Comparison of ENCODE assay signal across 24 cellular contexts in genomic region chr3:99559196-99559595, GRCh38.
"Had no signal": no experiment of that assay in that cellular context is flagged by ENCODE, and none has a peak within 500 bp of the region (broad histone marks: within the 10 kb centered on the region; RNA-seq: fewer than 3 reads in every experiment).

No MANE protein-coding gene starts in this region.

- H3K79me2 ChIP-seq: parathyroid adenoma had no signal

- H3K9me3 ChIP-seq: prostate gland, sigmoid colon, thyroid gland, vagina had no signal

- DNase-seq: cortex of kidney; dorsolateral prefrontal cortex; effector CD4-positive, alpha-beta T cell; hypothalamus; immature natural killer cell; islet precursor cell; natural killer cell; occipital lobe; right cardiac atrium; sigmoid colon; stimulated activated CD4-positive, alpha-beta T cell treated with anti-CD3 and anti-CD28 coated beads, Interleukin-15, amount 100 ng/mL, for 24 hours; stimulated activated CD4-positive, alpha-beta T cell treated with anti-CD3 and anti-CD28 coated beads, Interleukin-4, amount 100 ng/mL, for 1 hour; stimulated activated CD8-positive, alpha-beta memory T cell treated with anti-CD3 and anti-CD28 coated beads, Interleukin-4, amount 100 ng/mL, for 48 hours; stimulated activated naive CD4-positive, alpha-beta T cell; stimulated activated naive CD8-positive, alpha-beta T cell treated with anti-CD3 and anti-CD28 coated beads, Interleukin-15, amount 100 ng/mL, for 72 hours; thyroid gland; trophoblast cell had no signal

- H3K4me3 ChIP-seq: dorsolateral prefrontal cortex, lung, prostate gland, sigmoid colon, skin epidermis, thyroid gland, vagina had no signal

- ATAC-seq: esophagus mucosa; natural killer cell; right cardiac atrium; stimulated activated naive CD8-positive, alpha-beta T cell treated with anti-CD3 and anti-CD28 coated beads, Interleukin-15, amount 100 ng/mL, for 72 hours had no signal

- H3K36me3 ChIP-seq: prostate gland, sigmoid colon, thyroid gland, vagina had no signal

- H3K27me3 ChIP-seq: dorsolateral prefrontal cortex, sigmoid colon, thyroid gland, vagina had no signal

- H3K27ac ChIP-seq: dorsolateral prefrontal cortex, epithelial cell of prostate, parathyroid adenoma, prostate gland, sigmoid colon, skin epidermis, thyroid gland, vagina had no signal

- H3K9ac ChIP-seq: parathyroid adenoma had no signal

- H3K4me1 ChIP-seq: parathyroid adenoma, prostate gland, sigmoid colon, thyroid gland, vagina had no signal

- H2AFZ ChIP-seq: parathyroid adenoma had no signal
